Comparison of ENCODE assay signal across 1 cellular context in the genomic region with DNA sequence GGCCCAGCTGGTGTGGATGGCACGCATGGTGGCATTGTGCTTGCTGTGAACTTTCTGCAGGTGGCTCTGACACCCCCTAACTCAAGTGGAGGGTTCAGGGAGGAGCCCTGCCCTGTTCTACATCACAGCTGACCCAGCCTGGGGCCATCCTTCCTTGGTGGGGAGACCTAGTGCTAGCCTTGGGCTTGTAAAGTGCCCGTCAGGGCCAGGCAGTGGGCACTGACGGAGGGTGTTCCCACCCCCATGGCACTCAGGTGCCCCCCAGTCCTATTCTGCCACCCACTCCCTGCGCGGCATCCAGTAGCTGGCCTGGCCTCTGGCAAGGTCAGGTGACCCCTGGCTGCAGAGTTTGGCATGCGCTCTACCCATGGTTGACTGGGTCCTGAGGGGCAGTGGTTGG.
TF ChIP-seq lines count a peak whose summit lies in the region.

No MANE protein-coding gene starts in this region.

TF ChIP-seq in K562, 482 proteins besides CTCF, POLR2A, EP300 and RAD21:
- 0 out of 2 replicates have a peak, but pooled peaks have one; percentile 20 for TF ChIP-seq POLR2G (IDR thresholded peaks at IDR 0.05; ENCODE audit: low read depth, low read length)
